In the genomic region with DNA sequence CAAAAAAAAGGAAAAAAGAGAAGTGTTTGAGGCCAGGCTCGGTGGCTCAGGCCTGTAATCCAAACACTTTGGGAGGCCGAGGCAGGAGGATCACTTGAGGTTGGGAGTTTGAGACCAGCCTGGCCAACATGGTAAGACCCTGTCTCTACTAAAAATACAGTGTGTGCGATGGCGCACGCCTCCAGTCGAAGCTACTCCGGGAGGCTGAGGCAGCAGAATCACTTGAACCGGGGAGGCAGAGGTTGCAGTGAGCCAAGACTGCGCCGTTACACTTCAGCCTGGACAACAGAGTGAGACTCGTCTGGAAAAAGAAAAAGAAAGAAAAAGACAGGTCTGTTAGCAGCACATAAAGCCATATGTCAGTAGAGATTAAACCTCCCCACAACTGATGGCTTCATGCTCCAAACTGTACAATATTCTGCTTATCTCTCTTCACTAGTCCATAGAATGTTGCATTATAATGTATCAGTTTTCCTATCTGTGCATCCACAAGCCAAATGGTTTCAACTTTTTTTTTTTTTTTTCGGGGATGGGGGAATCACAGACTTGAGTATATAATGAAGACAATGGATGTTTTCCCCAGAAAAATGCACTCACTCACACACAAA, we compare ENCODE assay signal across 7 cellular contexts. TPM values are rescaled to one million over a fixed set of nuclear protein-coding genes. Genes with fewer than 3 reads are reported as not detected.
DNase-seq lines count a peak whose midpoint lies in the region; ATAC-seq and TF ChIP-seq lines count a peak whose summit lies in the region.
"Not testable (repeated sequence)": the region's sequence is repeated elsewhere in the genome, so short reads cannot be mapped to it uniquely, and the experiment has no call there.

No MANE protein-coding gene starts in this region.

- TF ChIP-seq POLR2A in erythroblast (IDR thresholded peaks at IDR 0.05; ENCODE audit: low read length) = not testable (repeated sequence)

- peak overlapping the region; percentile 13; the same call in 1 of the 2 replicates for H2AFZ ChIP-seq in DND-41 (ENCODE audit: low read depth, low read length)
- H2AFZ ChIP-seq in osteoblast (ENCODE audit: low read length) = not testable (repeated sequence)

- H3K36me3 Mint-ChIP-seq in T-helper 2 cell treated with Interferon-gamma antibody and Interleukin-4, amounts not matched to agents 5 μg/mL and 100 μg/mL, for 36 hours (ENCODE audit: low read depth); activated naive CD4-positive, alpha-beta T cell treated with anti-CD3 and anti-CD28 coated beads, Interleukin-2, amount 50 U/mL, for 24 hours; natural killer cell: not testable (repeated sequence)

- not testable (repeated sequence) for H3K4me3 ChIP-seq in DND-41 (ENCODE audit: low read depth in 1 of 2, low read length in 2 of 2); osteoblast (ENCODE audit: insufficient read depth, low read length)

- not testable (repeated sequence) for H3K27ac Mint-ChIP-seq in T-helper 2 cell treated with Interferon-gamma antibody and Interleukin-4, amounts not matched to agents 5 μg/mL and 100 μg/mL, for 36 hours; natural killer cell
- H3K27ac Mint-ChIP-seq in activated naive CD4-positive, alpha-beta T cell treated with anti-CD3 and anti-CD28 coated beads, Interleukin-2, amount 50 U/mL, for 24 hours = peak overlapping the region; percentile 41

- H3K79me2 ChIP-seq in DND-41 (ENCODE audit: insufficient read depth, low read length) (peaks cover 19% of the 10 kb centered on the region), osteoblast (ENCODE audit: insufficient read depth, low read length) (peaks cover 25% of the 10 kb centered on the region)

- not testable (repeated sequence) for H3K4me1 Mint-ChIP-seq in T-helper 2 cell treated with Interferon-gamma antibody and Interleukin-4, amounts not matched to agents 5 μg/mL and 100 μg/mL, for 36 hours (ENCODE audit: low read depth); activated naive CD4-positive, alpha-beta T cell treated with anti-CD3 and anti-CD28 coated beads, Interleukin-2, amount 50 U/mL, for 24 hours; natural killer cell

- H3K9me3 Mint-ChIP-seq in T-helper 2 cell treated with Interferon-gamma antibody and Interleukin-4, amounts not matched to agents 5 μg/mL and 100 μg/mL, for 36 hours; activated naive CD4-positive, alpha-beta T cell treated with anti-CD3 and anti-CD28 coated beads, Interleukin-2, amount 50 U/mL, for 24 hours; natural killer cell: not testable (repeated sequence)

- H3K4me3 Mint-ChIP-seq in T-helper 2 cell treated with Interferon-gamma antibody and Interleukin-4, amounts not matched to agents 5 μg/mL and 100 μg/mL, for 36 hours = peak overlapping the region; percentile 7
- not testable (repeated sequence) for H3K4me3 Mint-ChIP-seq in activated naive CD4-positive, alpha-beta T cell treated with anti-CD3 and anti-CD28 coated beads, Interleukin-2, amount 50 U/mL, for 24 hours
- peak overlapping the region; percentile 63 for H3K4me3 Mint-ChIP-seq in natural killer cell

- not testable (repeated sequence) for H3K27ac ChIP-seq in DND-41 (ENCODE audit: low read length); osteoblast (ENCODE audit: low read depth, low read length)

- not testable (repeated sequence) for H3K36me3 ChIP-seq in DND-41 (ENCODE audit: insufficient read depth, low read length); osteoblast (ENCODE audit: insufficient read depth, low read length)

- peaks cover 19% of the 10 kb centered on the region for H3K4me1 ChIP-seq in DND-41 (ENCODE audit: insufficient read depth, low read length)
- peaks cover 12% of the 10 kb centered on the region for H3K4me1 ChIP-seq in osteoblast (ENCODE audit: insufficient read depth, low read length)

- H3K9ac ChIP-seq in DND-41 (ENCODE audit: low read depth, low read length) = not testable (repeated sequence)

- not testable (repeated sequence) for H3K27me3 ChIP-seq in DND-41 (ENCODE audit: insufficient read depth, low read length, poor library complexity); osteoblast (ENCODE audit: insufficient read depth, low read length)

- not testable (repeated sequence) for H3K9me3 ChIP-seq in DND-41 (ENCODE audit: insufficient read depth, low read length, severe bottlenecking); osteoblast (ENCODE audit: low read depth, low read length)

- H4K20me1 ChIP-seq in DND-41 (ENCODE audit: insufficient read depth, low read length) = not testable (repeated sequence)
- peaks cover 11% of the 10 kb centered on the region for H4K20me1 ChIP-seq in osteoblast (ENCODE audit: insufficient read depth, low read length)

- intact Hi-C loops in natural killer cell (cut with micrococcal nuclease) = not testable (repeated sequence)

- H3K27me3 Mint-ChIP-seq in T-helper 2 cell treated with Interferon-gamma antibody and Interleukin-4, amounts not matched to agents 5 μg/mL and 100 μg/mL, for 36 hours (ENCODE audit: low read depth); activated naive CD4-positive, alpha-beta T cell treated with anti-CD3 and anti-CD28 coated beads, Interleukin-2, amount 50 U/mL, for 24 hours; natural killer cell (ENCODE audit: low read depth in 2 of 2): not testable (repeated sequence)

- ATAC-seq in DND-41 (ENCODE audit: insufficient read depth, low read depth); natural killer cell: not testable (repeated sequence)

- not testable (repeated sequence) for DNase-seq in DND-41; T-helper 2 cell treated with Interferon-gamma antibody and Interleukin-4, amounts not matched to agents 5 μg/mL and 100 μg/mL, for 36 hours (ENCODE audit: low spot score); natural killer cell
- DNase-seq in OCI-M1 (lab: John Stamatoyannopoulos, UW) (peak; percentile 82), erythroblast (lab: John Stamatoyannopoulos, UW) (peak; percentile 46 to 79), osteoblast (ENCODE audit: insufficient read length, low spot score, missing footprints) (peak; percentile 26)

- TF ChIP-seq CTCF in DND-41 (IDR thresholded peaks at IDR 0.05; ENCODE audit: borderline replicate concordance, extremely low read depth, low read length, poor library complexity, severe bottlenecking); natural killer cell (IDR thresholded peaks at IDR 0.05); osteoblast (IDR thresholded peaks at IDR 0.05; ENCODE audit: extremely low read depth, low read depth, low read length): not testable (repeated sequence)

- not testable (repeated sequence) for H3K4me2 ChIP-seq in DND-41 (ENCODE audit: insufficient read depth, low read length); osteoblast (ENCODE audit: insufficient read depth, low read length)

RNA-seq across cellular contexts. Expression of a gene that starts 3.1 kb away (rescaled TPM):
- total RNA-seq in natural killer cell (10 to 100 TPM; 72.7 to 88.2 (median 75.1) TPM), osteoblast (82.5 and 90.5 TPM in 2 replicates)

RNA-seq across cellular contexts. Expression of a gene that starts 34.5 kb away (rescaled TPM):
- total RNA-seq in natural killer cell (100 to 1,000 TPM; 123 to 136 (median 124) TPM), osteoblast (52.1 and 56.9 TPM in 2 replicates)
